14 cellular contexts compared by ENCODE assay signal in the genomic region with DNA sequence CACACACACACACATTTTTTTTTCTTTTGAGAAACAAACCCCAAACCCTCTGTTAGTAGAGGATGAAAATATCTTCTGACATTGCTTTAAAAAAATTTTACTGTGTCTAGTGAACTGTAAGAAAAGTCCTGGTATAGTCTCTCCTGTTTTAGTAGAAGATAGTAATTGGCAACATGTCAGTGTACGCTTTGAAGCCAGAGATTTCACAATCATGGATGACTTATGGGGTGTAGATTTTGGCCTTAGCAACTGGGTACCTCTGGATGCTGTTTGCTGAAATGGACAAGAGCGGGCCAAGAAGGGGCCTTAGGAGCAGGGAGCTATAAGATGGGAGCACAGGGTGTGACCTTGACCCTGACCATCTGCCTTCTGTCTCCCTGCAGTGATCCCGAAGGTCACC.
"Had no signal": no experiment of that assay in that cellular context is flagged by ENCODE, and none has a peak within 500 bp of the region (broad histone marks: within the 10 kb centered on the region; RNA-seq: fewer than 3 reads in every experiment).

No MANE protein-coding gene starts in this region.

- DNase-seq: activated CD4-positive, alpha-beta T cell treated with anti-CD3 and anti-CD28 coated beads for 1 hour; activated CD4-positive, alpha-beta T cell treated with anti-CD3 and anti-CD28 coated beads, Interleukin-2, amount 50 U/mL, for 4 hours; activated gamma-delta T cell; adrenal gland; dermis blood vessel endothelial cell; effector memory CD4-positive, alpha-beta T cell; lower lobe of right lung; nucleus accumbens; stimulated activated naive B cell treated with anti-CD40 and anti-IgM and Interleukin-4, amounts not matched to agents 10 μg/mL and 1 μg/mL and 100 μg/mL, for 72 hours; SW 1271; T-helper 2 cell; WERI-Rb-1 had no signal

- H3K27me3 Mint-ChIP-seq: activated naive CD4-positive, alpha-beta T cell treated with anti-CD3 and anti-CD28 coated beads, Interleukin-2, amount 50 U/mL, for 24 hours; stimulated activated naive B cell treated with anti-CD40 and anti-IgM and Interleukin-4, amounts not matched to agents 10 μg/mL and 1 μg/mL and 100 μg/mL, for 72 hours had no signal

- H3K9me3 Mint-ChIP-seq: activated naive CD4-positive, alpha-beta T cell treated with anti-CD3 and anti-CD28 coated beads, Interleukin-2, amount 50 U/mL, for 24 hours had no signal

- H3K27ac Mint-ChIP-seq: activated naive CD4-positive, alpha-beta T cell treated with anti-CD3 and anti-CD28 coated beads, Interleukin-2, amount 50 U/mL, for 24 hours; stimulated activated naive B cell treated with anti-CD40 and anti-IgM and Interleukin-4, amounts not matched to agents 10 μg/mL and 1 μg/mL and 100 μg/mL, for 72 hours had no signal

- H3K4me1 Mint-ChIP-seq: activated naive CD4-positive, alpha-beta T cell treated with anti-CD3 and anti-CD28 coated beads, Interleukin-2, amount 50 U/mL, for 24 hours; stimulated activated naive B cell treated with anti-CD40 and anti-IgM and Interleukin-4, amounts not matched to agents 10 μg/mL and 1 μg/mL and 100 μg/mL, for 72 hours had no signal

- ATAC-seq: stimulated activated naive B cell treated with anti-CD40 and anti-IgM and Interleukin-4, amounts not matched to agents 10 μg/mL and 1 μg/mL and 100 μg/mL, for 72 hours had no signal

- H3K4me3 Mint-ChIP-seq: activated naive CD4-positive, alpha-beta T cell treated with anti-CD3 and anti-CD28 coated beads, Interleukin-2, amount 50 U/mL, for 24 hours; nephron; stimulated activated naive B cell treated with anti-CD40 and anti-IgM and Interleukin-4, amounts not matched to agents 10 μg/mL and 1 μg/mL and 100 μg/mL, for 72 hours had no signal
